ENCODE assay signal across 1 cellular context in the genomic region with DNA sequence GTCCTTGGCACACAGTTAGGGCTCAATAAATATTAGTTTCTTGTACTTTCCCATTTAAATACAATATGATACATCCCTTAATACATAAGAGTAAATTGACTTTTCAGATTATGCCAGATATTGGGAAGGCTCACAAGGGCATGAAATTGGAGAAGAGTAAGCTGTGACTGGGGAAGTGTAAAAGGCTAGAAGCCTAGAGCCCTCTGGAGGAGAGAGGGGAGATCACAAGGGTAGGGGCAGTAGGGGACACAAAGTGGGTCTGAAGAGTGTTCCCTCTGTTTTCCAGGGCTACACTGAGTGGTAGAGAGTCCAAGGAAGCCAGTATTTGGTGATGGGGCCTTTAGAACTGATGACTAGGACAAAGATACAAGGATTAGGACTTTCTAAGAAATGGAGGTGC.
TF ChIP-seq lines count a peak whose summit lies in the region.

No MANE protein-coding gene starts in this region.

TF ChIP-seq in WTC11, 78 proteins besides CTCF, POLR2A, EP300 and RAD21 (continued from another document):
- TF ChIP-seq, protein P1, sequence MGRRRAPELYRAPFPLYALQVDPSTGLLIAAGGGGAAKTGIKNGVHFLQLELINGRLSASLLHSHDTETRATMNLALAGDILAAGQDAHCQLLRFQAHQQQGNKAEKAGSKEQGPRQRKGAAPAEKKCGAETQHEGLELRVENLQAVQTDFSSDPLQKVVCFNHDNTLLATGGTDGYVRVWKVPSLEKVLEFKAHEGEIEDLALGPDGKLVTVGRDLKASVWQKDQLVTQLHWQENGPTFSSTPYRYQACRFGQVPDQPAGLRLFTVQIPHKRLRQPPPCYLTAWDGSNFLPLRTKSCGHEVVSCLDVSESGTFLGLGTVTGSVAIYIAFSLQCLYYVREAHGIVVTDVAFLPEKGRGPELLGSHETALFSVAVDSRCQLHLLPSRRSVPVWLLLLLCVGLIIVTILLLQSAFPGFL (CRISPR knock-in tag; IDR thresholded peaks at IDR 0.05; ENCODE audit: borderline replicate concordance): no peak
